23 cellular contexts compared by ENCODE assay signal in the genomic region with DNA sequence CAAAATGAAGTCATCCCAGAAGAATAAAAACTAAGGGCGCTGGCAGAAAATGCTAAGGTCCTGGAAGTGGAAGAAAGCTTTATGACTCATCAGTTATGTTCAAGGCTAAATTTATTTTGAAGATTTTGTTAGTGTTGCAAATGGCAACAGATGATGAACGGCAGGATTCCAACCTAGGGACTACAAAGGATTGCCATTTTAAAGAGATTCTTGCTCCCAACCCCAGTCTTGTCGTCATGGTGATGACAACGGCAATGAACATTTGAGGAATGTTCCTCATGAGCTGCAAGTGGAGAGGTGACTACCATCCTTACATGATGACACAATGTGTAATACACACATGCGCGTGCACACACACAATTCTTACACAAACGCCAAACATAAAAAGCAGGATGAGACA. TPM values are rescaled to one million over a fixed set of nuclear protein-coding genes. Genes with fewer than 3 reads are reported as not detected.
DNase-seq lines count a peak whose midpoint lies in the region; ATAC-seq and TF ChIP-seq lines count a peak whose summit lies in the region.
"Had no signal": no experiment of that assay in that cellular context is flagged by ENCODE, and none has a peak within 500 bp of the region (broad histone marks: within the 10 kb centered on the region; RNA-seq: fewer than 3 reads in every experiment).

No MANE protein-coding gene starts in this region.

- H3K4me3 Mint-ChIP-seq in GM23338 (no peak overlapping the region), nephron progenitor cell (no peak overlapping the region)
- H3K4me3 Mint-ChIP-seq: activated CD4-positive, alpha-beta T cell treated with anti-CD3 and anti-CD28 coated beads, Interleukin-2, amount 10 ng/mL, durations not matched to agents 7 days and 5 days; naive B cell; stimulated activated naive CD8-positive, alpha-beta T cell treated with anti-CD3 and anti-CD28 coated beads, Interleukin-15, Interleukin-2, amounts not matched to agents 100 ng/mL and 50 ng/mL, for 24 hours had no signal

- in situ Hi-C loops in astrocyte of the spinal cord (cut with HindIII; ENCODE audit: low sequenced_read_pairs): no loop called here

- H3K9me3 Mint-ChIP-seq in GM23338: no peaks in the 10 kb centered on the region
- peaks cover 33% of the 10 kb centered on the region for H3K9me3 Mint-ChIP-seq in nephron progenitor cell
- H3K9me3 Mint-ChIP-seq: activated CD4-positive, alpha-beta T cell treated with anti-CD3 and anti-CD28 coated beads, Interleukin-2, amount 10 ng/mL, durations not matched to agents 7 days and 5 days had no signal

- no peak for ATAC-seq in GM23338
- ATAC-seq in GM21367 (IDR thresholded peaks at IDR 0.05; ENCODE audit: unreplicated experiment): no peak
- no peak for ATAC-seq in GM21717 (IDR thresholded peaks at IDR 0.05; ENCODE audit: unreplicated experiment)
- ATAC-seq: PC-3 had no signal

- no peak overlapping the region for H3K4me3 ChIP-seq in GM23338
- H3K4me3 ChIP-seq in astrocyte of the spinal cord (ENCODE audit: low read depth, low read length): no peak overlapping the region
- no peak overlapping the region for H3K4me3 ChIP-seq in BE2C (ENCODE audit: low read depth, low read length)

- no peak overlapping the region for H3K27ac ChIP-seq in GM23338 (ENCODE audit: low read depth)

- H3K36me3 Mint-ChIP-seq in GM23338 (ENCODE audit: low read depth): peaks cover 2% of the 10 kb centered on the region; the same call in 1 of the 3 replicates
- H3K36me3 Mint-ChIP-seq in nephron progenitor cell (ENCODE audit: low read depth): peaks cover 44% of the 10 kb centered on the region

- H3K4me2 ChIP-seq in GM23338: no peak overlapping the region
- H3K4me2 ChIP-seq: SK-N-SH had no signal

- H3K9me3 ChIP-seq in BE2C: no peaks in the 10 kb centered on the region
- H3K9me3 ChIP-seq: SK-N-SH had no signal

- H2AFZ ChIP-seq in GM23338: no peak overlapping the region

- TF ChIP-seq CTCF in GM23338 (conservative IDR thresholded peaks at IDR 0.05; ENCODE audit: low read depth in 2 of 2): no peak
- TF ChIP-seq CTCF in astrocyte of the spinal cord (IDR thresholded peaks at IDR 0.05; ENCODE audit: low read depth, low read length): no peak
- no peak for TF ChIP-seq CTCF in nephron progenitor cell (IDR thresholded peaks at IDR 0.05)
- no peak for TF ChIP-seq CTCF in BE2C (IDR thresholded peaks at IDR 0.05; ENCODE audit: low read depth, low read length)

- H3K4me1 Mint-ChIP-seq in GM23338 (peaks cover 2% of the 10 kb centered on the region), nephron progenitor cell (no peaks in the 10 kb centered on the region)
- H3K4me1 Mint-ChIP-seq: activated CD4-positive, alpha-beta T cell treated with anti-CD3 and anti-CD28 coated beads, Interleukin-2, amount 10 ng/mL, durations not matched to agents 7 days and 5 days; naive B cell had no signal

- H3K4me1 ChIP-seq in GM23338 (ENCODE audit: insufficient read depth) (no peaks in the 10 kb centered on the region), BE2C (0 out of 2 replicates have a peak, but pooled peaks cover 3% of the 10 kb centered on the region)

- no peaks in the 10 kb centered on the region for H3F3A ChIP-seq in GM23338 (replicated peaks; ENCODE audit: low read depth)

- H3K36me3 ChIP-seq in GM23338 (ENCODE audit: insufficient read depth) (no peaks in the 10 kb centered on the region), BE2C (no peaks in the 10 kb centered on the region)

- H3K27ac Mint-ChIP-seq in GM23338 (no peak overlapping the region), nephron progenitor cell (no peak overlapping the region)
- H3K27ac Mint-ChIP-seq: activated CD4-positive, alpha-beta T cell treated with anti-CD3 and anti-CD28 coated beads, Interleukin-2, amount 10 ng/mL, durations not matched to agents 7 days and 5 days; naive B cell; stimulated activated naive CD8-positive, alpha-beta T cell treated with anti-CD3 and anti-CD28 coated beads, Interleukin-15, Interleukin-2, amounts not matched to agents 100 ng/mL and 50 ng/mL, for 24 hours had no signal

- H3K9me2 ChIP-seq in GM23338 (ENCODE audit: insufficient read depth): no peaks in the 10 kb centered on the region
- H3K9me2 ChIP-seq: SK-N-SH had no signal

- H3K79me2 ChIP-seq in GM23338 (replicated peaks; ENCODE audit: insufficient read depth): no peaks in the 10 kb centered on the region

- H3K27me3 ChIP-seq in GM23338 (ENCODE audit: insufficient read depth) (no peaks in the 10 kb centered on the region), BE2C (no peaks in the 10 kb centered on the region)

- peak; percentile 13 for DNase-seq in A172 (ENCODE audit: low spot score)
- peak; percentile 1 for DNase-seq in GM23338 (ENCODE audit: low spot score)
- DNase-seq in astrocyte of the spinal cord (ENCODE audit: low read depth, low spot score): peak; percentile 49
- DNase-seq in iris pigment epithelial cell (ENCODE audit: low read depth): peak; percentile 59
- no peak for DNase-seq in nephron progenitor cell
- no peak for DNase-seq in BE2C
- DNase-seq: activated CD4-positive, alpha-beta T cell treated with anti-CD3 and anti-CD28 coated beads, Interleukin-2, amount 10 ng/mL, durations not matched to agents 7 days and 5 days; activated naive CD4-positive, alpha-beta T cell treated with Interleukin-2 at 50 U/mL for 16 hours; effector CD4-positive, alpha-beta T cell; H7; naive B cell; NCI-H2081; NCI-H526 treated with DMSO at 0.1 percent for 48 hours; PC-3; SK-N-SH had no signal

- H3K27me3 Mint-ChIP-seq in GM23338 (ENCODE audit: insufficient read depth, low read depth, poor library complexity): no peaks in the 10 kb centered on the region
- peaks cover 3% of the 10 kb centered on the region for H3K27me3 Mint-ChIP-seq in nephron progenitor cell (ENCODE audit: low read depth, poor library complexity)
- H3K27me3 Mint-ChIP-seq: naive B cell; stimulated activated naive CD8-positive, alpha-beta T cell treated with anti-CD3 and anti-CD28 coated beads, Interleukin-15, Interleukin-2, amounts not matched to agents 100 ng/mL and 50 ng/mL, for 24 hours had no signal

- H4K20me1 ChIP-seq in GM23338 (replicated peaks; ENCODE audit: insufficient read depth): no peaks in the 10 kb centered on the region

TF ChIP-seq in GM23338, 12 proteins besides CTCF, POLR2A, EP300 and RAD21:
- TF ChIP-seq, protein P1, sequence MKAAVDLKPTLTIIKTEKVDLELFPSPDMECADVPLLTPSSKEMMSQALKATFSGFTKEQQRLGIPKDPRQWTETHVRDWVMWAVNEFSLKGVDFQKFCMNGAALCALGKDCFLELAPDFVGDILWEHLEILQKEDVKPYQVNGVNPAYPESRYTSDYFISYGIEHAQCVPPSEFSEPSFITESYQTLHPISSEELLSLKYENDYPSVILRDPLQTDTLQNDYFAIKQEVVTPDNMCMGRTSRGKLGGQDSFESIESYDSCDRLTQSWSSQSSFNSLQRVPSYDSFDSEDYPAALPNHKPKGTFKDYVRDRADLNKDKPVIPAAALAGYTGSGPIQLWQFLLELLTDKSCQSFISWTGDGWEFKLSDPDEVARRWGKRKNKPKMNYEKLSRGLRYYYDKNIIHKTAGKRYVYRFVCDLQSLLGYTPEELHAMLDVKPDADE (IDR thresholded peaks at IDR 0.05): no peak
- no peak for TF ChIP-seq EZH2phosphoT487 (IDR thresholded peaks at IDR 0.05; ENCODE audit: unreplicated experiment)
- no peak for TF ChIP-seq STAT1 (IDR thresholded peaks at IDR 0.05; ENCODE audit: unreplicated experiment)

RNA-seq across cellular contexts. Expression of a gene that starts 54.4 kb away (rescaled TPM):
- not detected in 2 replicates for total RNA-seq in A172 (2014; rRNA removed; shearing (Covaris generic))
- total RNA-seq in GM23338 (2014; rRNA removed; shearing (Covaris generic)): not detected in 2 replicates
- not detected in 2 replicates for polyA plus RNA-seq in GM23338 (2016; fragmentation: Nextera tagmentation; extraction: Ambion mirVana)
- polyA plus RNA-seq in BE2C (2012; ENCODE audit: insufficient read depth, insufficient read length, low read depth): not detected
- total RNA-seq: activated CD4-positive, alpha-beta T cell treated with anti-CD3 and anti-CD28 coated beads, Interleukin-2, amount 10 ng/mL, durations not matched to agents 7 days and 5 days; bronchial epithelial cell; Daoy; H7; HT1080; liver; PC-3; urinary bladder had no signal
- polyA plus RNA-seq: liver, SK-N-SH, urinary bladder had no signal

Comparison
In these comparisons a context has a peak if more than half of its experiments do, and no peak if none do; other contexts are left out.
1. DNase-seq: peak in A172 (single experiment), GM23338 (single experiment), astrocyte of the spinal cord (single experiment) and iris pigment epithelial cell (single experiment); none in nephron progenitor cell (single experiment) and BE2C (single experiment).